ENCODE assay signal across 10 cellular contexts in the genomic region with DNA sequence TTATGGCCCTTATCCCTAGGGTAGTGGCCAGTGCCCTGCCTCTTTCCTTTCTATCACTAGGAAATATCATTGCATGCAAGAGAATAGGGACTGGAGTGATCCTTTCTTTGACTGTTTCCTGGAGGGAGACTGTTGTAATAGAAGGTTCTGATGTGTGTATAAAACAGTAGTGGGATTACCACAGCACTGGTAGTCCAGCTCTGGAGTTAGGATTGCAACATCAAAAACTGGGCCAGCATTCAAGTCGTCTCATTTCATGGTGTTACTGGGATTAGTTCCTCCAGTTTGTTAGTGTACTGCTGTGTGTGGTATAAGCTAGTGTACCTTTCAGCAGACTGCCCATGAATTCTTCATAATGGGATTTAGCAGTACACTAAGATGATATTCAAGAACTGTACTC. TPM values are rescaled to one million over a fixed set of nuclear protein-coding genes. Genes with fewer than 3 reads are reported as not detected.
DNase-seq lines count a peak whose midpoint lies in the region; ATAC-seq and TF ChIP-seq lines count a peak whose summit lies in the region.
"Had no signal": no experiment of that assay in that cellular context is flagged by ENCODE, and none has a peak within 500 bp of the region (broad histone marks: within the 10 kb centered on the region; RNA-seq: fewer than 3 reads in every experiment).

No MANE protein-coding gene starts in this region.

- H3K4me1 ChIP-seq in right atrium auricular region (peaks cover 0 to 4% of the 10 kb centered on the region in 2 donors), upper lobe of left lung (peaks cover 0 to 8% (median 0%) of the 10 kb centered on the region in 4 donors)

- peak; percentile 68 to 81 for ATAC-seq in upper lobe of left lung (ENCODE audit: low FRiP score in 2 of 2)
- no peak for ATAC-seq in HG02571 (IDR thresholded peaks at IDR 0.05; ENCODE audit: unreplicated experiment)
- no peak for ATAC-seq in GM18498 (IDR thresholded peaks at IDR 0.05; ENCODE audit: unreplicated experiment)
- no peak for ATAC-seq in HG02840 (IDR thresholded peaks at IDR 0.05; ENCODE audit: low FRiP score, unreplicated experiment)

- H3K27ac ChIP-seq in right atrium auricular region: no peak overlapping the region
- no peak overlapping the region for H3K27ac ChIP-seq in upper lobe of left lung

- H3K4me3 ChIP-seq in right atrium auricular region: no peak overlapping the region
- H3K4me3 ChIP-seq in upper lobe of left lung: no peak overlapping the region

- no peak for TF ChIP-seq POLR2A in upper lobe of left lung (IDR thresholded peaks at IDR 0.05)

- DNase-seq in HuH-7 (ENCODE audit: low spot score): peak; percentile 25
- DNase-seq in amniotic epithelial cell (ENCODE audit: low read depth): peak; percentile 93
- peak; percentile 63 for DNase-seq in right atrium auricular region (ENCODE audit: low spot score)
- peak in 1 of 2 donors; percentile 70 for DNase-seq in upper lobe of left lung
- DNase-seq: DMS53, retina, SHP77 treated with DMSO at 0.1 percent for 48 hours had no signal

- H3K27me3 ChIP-seq in right atrium auricular region (no peaks in the 10 kb centered on the region), upper lobe of left lung (no peaks in the 10 kb centered on the region)

- TF ChIP-seq CTCF in right atrium auricular region (IDR thresholded peaks at IDR 0.05) (no peak), upper lobe of left lung (IDR thresholded peaks at IDR 0.05) (no peak)

- TF ChIP-seq EP300 in upper lobe of left lung (IDR thresholded peaks at IDR 0.05): no peak

- WGBS in upper lobe of left lung, 2 donors: 32 to 36% methylated on average over 1 of the region's 1 CpG

- H3K36me3 ChIP-seq in right atrium auricular region (no peaks in the 10 kb centered on the region), upper lobe of left lung (no peaks in the 10 kb centered on the region)

- H3K9me3 ChIP-seq in right atrium auricular region: no peaks in the 10 kb centered on the region
- no peaks in the 10 kb centered on the region for H3K9me3 ChIP-seq in upper lobe of left lung

RNA-seq across cellular contexts. Expression of gene KIAA1958, which starts 45.8 kb away (rescaled TPM):
- total RNA-seq in right atrium auricular region: 1 to 10 TPM; 1.9 to 4.1 TPM
- 10 to 100 TPM in 5 of 6 donors, 1 to 10 TPM in 1; 9.2 to 21.1 (median 14.2) TPM for total RNA-seq in upper lobe of left lung

Comparison
In these comparisons a context has a peak if more than half of its experiments do, and no peak if none do; other contexts are left out.
1. ATAC-seq: peak in upper lobe of left lung (2 of 2); none in HG02571 (single experiment), GM18498 (single experiment) and HG02840 (single experiment).